8 cellular contexts compared by ENCODE assay signal in genomic region chr1:61743432-61743705, GRCh38. TPM values are rescaled to one million over a fixed set of nuclear protein-coding genes. Genes with fewer than 3 reads are reported as not detected.
DNase-seq lines count a peak whose midpoint lies in the region; ATAC-seq and TF ChIP-seq lines count a peak whose summit lies in the region.

No MANE protein-coding gene starts in this region.

- WGBS in psoas muscle, 3 donors = 38 to 47% (median 42%) methylated on average over 5 of the region's 5 CpGs

- H3K9me3 Mint-ChIP-seq in CD8-positive, alpha-beta memory T cell = no peaks in the 10 kb centered on the region

- H3K27ac ChIP-seq in CD8-positive, alpha-beta memory T cell (ENCODE audit: low read depth, low read length) = no peak overlapping the region
- H3K27ac ChIP-seq in psoas muscle = peak overlapping the region; percentile 96

- H3K4me1 Mint-ChIP-seq in CD8-positive, alpha-beta memory T cell = peaks cover 29 to 47% (median 47%) of the 10 kb centered on the region in 3 donors
- peaks cover 30% of the 10 kb centered on the region for H3K4me1 Mint-ChIP-seq in T-helper 17 cell

- H3K27ac Mint-ChIP-seq in CD8-positive, alpha-beta memory T cell = peak overlapping the region; percentile 36 to 92 (median 78)
- peak overlapping the region; percentile 85 for H3K27ac Mint-ChIP-seq in T-helper 17 cell

- H3K9me3 ChIP-seq in CD8-positive, alpha-beta memory T cell (ENCODE audit: low read length) = no peaks in the 10 kb centered on the region
- no peaks in the 10 kb centered on the region for H3K9me3 ChIP-seq in T-helper 17 cell (ENCODE audit: control insufficient read depth, low read length, poor library complexity, severe bottlenecking)
- H3K9me3 ChIP-seq in psoas muscle = no peaks in the 10 kb centered on the region

- peaks cover 0 to 6% (median 0%) of the 10 kb centered on the region in 3 donors for H3K36me3 Mint-ChIP-seq in CD8-positive, alpha-beta memory T cell
- no peaks in the 10 kb centered on the region for H3K36me3 Mint-ChIP-seq in T-helper 17 cell (ENCODE audit: low read depth)

- no peaks in the 10 kb centered on the region for H3K27me3 ChIP-seq in CD8-positive, alpha-beta memory T cell (ENCODE audit: insufficient read depth, low read length, poor library complexity, severe bottlenecking)
- no peaks in the 10 kb centered on the region for H3K27me3 ChIP-seq in psoas muscle (ENCODE audit: insufficient read depth in 3 of 3, low read length in 2 of 3)

- H3K36me3 ChIP-seq in CD8-positive, alpha-beta memory T cell (ENCODE audit: insufficient read depth, low read length) = no peaks in the 10 kb centered on the region
- no peaks in the 10 kb centered on the region for H3K36me3 ChIP-seq in psoas muscle (ENCODE audit: insufficient read depth in 1 of 2, low read depth in 1 of 2)

- H3K4me1 ChIP-seq in CD8-positive, alpha-beta memory T cell (ENCODE audit: insufficient read depth, low read length) = peaks cover 8% of the 10 kb centered on the region
- H3K4me1 ChIP-seq in psoas muscle = peaks cover 22% of the 10 kb centered on the region

- no peak for DNase-seq in CD8-positive, alpha-beta memory T cell
- DNase-seq in T-helper 17 cell (no peak), fibroblast of villous mesenchyme (ENCODE audit: low read depth) (no peak), psoas muscle (no peak), MV-4-11 (lab: John Stamatoyannopoulos, UW) (no peak)

- CTCF ChIA-PET in CD8-positive, alpha-beta memory T cell (lab: Charles Lee) = interaction anchor here (1.3 kb wide), 1 partner anchor 99 kb away, joined by 3 read pairs; no protein-coding TSS in a partner anchor

- H3K27me3 Mint-ChIP-seq in CD8-positive, alpha-beta memory T cell = peaks cover 0 to 2% of the 10 kb centered on the region in 2 donors
- no peaks in the 10 kb centered on the region for H3K27me3 Mint-ChIP-seq in T-helper 17 cell

- ATAC-seq in T-helper 17 cell (no peak), psoas muscle (no peak), GM18858 (IDR thresholded peaks at IDR 0.05; ENCODE audit: unreplicated experiment) (no peak), HG02798 (IDR thresholded peaks at IDR 0.05; ENCODE audit: poor library complexity, unreplicated experiment) (no peak), GM21381 (IDR thresholded peaks at IDR 0.05; ENCODE audit: unreplicated experiment) (no peak)

- peak overlapping the region; percentile 67 to 84 (median 75) for H3K4me3 Mint-ChIP-seq in CD8-positive, alpha-beta memory T cell
- peak overlapping the region; percentile 80 for H3K4me3 Mint-ChIP-seq in T-helper 17 cell

- POLR2A ChIA-PET in CD8-positive, alpha-beta memory T cell (lab: Charles Lee) = interaction anchor here (0.6 kb wide), 1 partner anchor 529 kb away, joined by 3 read pairs; no protein-coding TSS in a partner anchor

- H3K4me3 ChIP-seq in CD8-positive, alpha-beta memory T cell (ENCODE audit: low read length) = no peak overlapping the region
- H3K4me3 ChIP-seq in fibroblast of villous mesenchyme (ENCODE audit: low read depth, low read length) (peak overlapping the region; percentile 64), psoas muscle (peak overlapping the region; percentile 85)

- TF ChIP-seq CTCF in fibroblast of villous mesenchyme (IDR thresholded peaks at IDR 0.05; ENCODE audit: insufficient read depth, low read depth, low read length) (no peak), psoas muscle (IDR thresholded peaks at IDR 0.05) (no peak)

- intact Hi-C loops in psoas muscle (cut with DNase I) = loop anchor here in 1 of 2 donors (2.0 kb wide), 1 partner anchor 19 kb away; the partner anchor contains the start of gene TM2D1

RNA-seq across cellular contexts. Expression of gene PATJ, which starts 1.1 kb away (rescaled TPM):
- total RNA-seq in CD8-positive, alpha-beta memory T cell = 10 to 100 TPM in 1 of 2 experiments, 1 to 10 TPM in 1; 9.8 to 10.3 TPM
- 24.4 TPM for polyA plus RNA-seq in CD8-positive, alpha-beta memory T cell
- total RNA-seq in T-helper 17 cell = 10 to 100 TPM; 56.6 to 72.1 TPM
- 6.8 and 9.5 TPM in 2 replicates for total RNA-seq in fibroblast of villous mesenchyme
- total RNA-seq in psoas muscle = 10 to 100 TPM; 17.1 to 49.9 (median 29.3) TPM
- polyA plus RNA-seq in psoas muscle = 10 to 100 TPM in 2 of 3 donors, 1 to 10 TPM in 1; 2.0 to 12.2 (median 10.8) TPM

RNA-seq across cellular contexts. Expression of gene TM2D1, which starts 18.4 kb away (rescaled TPM):
- 10 to 100 TPM; 30.1 to 32.5 TPM for total RNA-seq in CD8-positive, alpha-beta memory T cell
- 37.1 TPM for polyA plus RNA-seq in CD8-positive, alpha-beta memory T cell
- 10 to 100 TPM; 17.7 to 22.1 TPM for total RNA-seq in T-helper 17 cell
- total RNA-seq in fibroblast of villous mesenchyme = 50.3 and 69.1 TPM in 2 replicates
- 10 to 100 TPM; 29.5 to 36.8 (median 33.2) TPM for total RNA-seq in psoas muscle
- 10 to 100 TPM; 30.0 to 52.9 (median 31.6) TPM for polyA plus RNA-seq in psoas muscle
